In the genomic region with DNA sequence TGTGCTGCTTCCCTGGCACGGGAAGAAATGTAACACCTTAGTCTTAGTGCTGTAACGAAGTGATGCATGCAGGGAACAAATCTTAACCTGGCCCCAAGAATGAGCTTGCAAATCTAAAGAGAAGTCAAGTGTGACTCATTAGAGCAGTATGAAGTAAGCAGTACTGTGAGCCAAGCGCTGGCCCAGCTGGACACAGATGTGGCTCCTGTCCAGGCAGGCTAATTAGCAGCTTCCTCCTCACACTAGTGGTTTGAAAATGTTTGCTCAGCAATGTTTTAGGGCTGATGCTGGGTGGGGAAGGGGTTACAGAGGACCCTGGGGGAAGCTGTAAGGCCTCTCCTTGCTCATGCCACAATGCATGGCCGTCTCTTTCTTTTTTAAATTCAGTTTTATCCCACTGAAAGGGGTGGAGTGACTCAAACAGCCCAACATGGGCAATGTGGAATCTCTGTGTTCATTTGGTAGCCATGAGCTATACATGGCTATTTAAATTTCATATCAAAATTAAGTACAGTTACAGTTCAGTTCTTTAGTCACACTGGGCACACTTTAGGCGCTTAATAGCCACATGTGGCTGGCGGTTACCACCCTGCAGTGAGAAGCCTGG, we compare ENCODE assay signal across 8 cellular contexts. TPM values are rescaled to one million over a fixed set of nuclear protein-coding genes. Genes with fewer than 3 reads are reported as not detected.
DNase-seq lines count a peak whose midpoint lies in the region; ATAC-seq and TF ChIP-seq lines count a peak whose summit lies in the region.

No MANE protein-coding gene starts in this region.

- 22 to 40% methylated on average over 2 to 6 of the region's 6 CpGs for WGBS in esophagus squamous epithelium, 2 donors

- TF ChIP-seq CTCF in esophagus squamous epithelium (IDR thresholded peaks at IDR 0.05) = no peak
- TF ChIP-seq CTCF in WERI-Rb-1 (IDR thresholded peaks at IDR 0.05; ENCODE audit: low read depth, low read length) = no peak

- DNase-seq in H4 (ENCODE audit: low spot score) (peak; percentile 91), esophagus squamous epithelium (lab: John Stamatoyannopoulos, UW) (peak; percentile 0), occipital lobe (lab: John Stamatoyannopoulos, UW) (peak; percentile 1), ecto neural progenitor cell (ENCODE audit: low spot score) (no peak), WERI-Rb-1 (no peak), cerebellar nuclear complex (lab: John Stamatoyannopoulos, UW) (no peak)

- TF ChIP-seq POLR2A in esophagus squamous epithelium (IDR thresholded peaks at IDR 0.05) = no peak

- H3K27me3 ChIP-seq in esophagus squamous epithelium (no peaks in the 10 kb centered on the region), WERI-Rb-1 (ENCODE audit: insufficient read depth, low read depth, severe bottlenecking) (peaks cover 11% of the 10 kb centered on the region)

- peaks cover 2 to 10% (median 3%) of the 10 kb centered on the region in 3 donors for H3K4me1 ChIP-seq in esophagus squamous epithelium

- H3K27ac ChIP-seq in esophagus squamous epithelium = peak overlapping the region in 2 of 4 donors; percentile 3 to 5
- no peak overlapping the region for H3K27ac ChIP-seq in WERI-Rb-1

- intact Hi-C loops in esophagus squamous epithelium (cut with DNase I) = no loop called here

- no peaks in the 10 kb centered on the region for H3K36me3 ChIP-seq in esophagus squamous epithelium
- H3K36me3 ChIP-seq in WERI-Rb-1 = no peaks in the 10 kb centered on the region

- H3K9me3 ChIP-seq in esophagus squamous epithelium = no peaks in the 10 kb centered on the region
- no peaks in the 10 kb centered on the region for H3K9me3 ChIP-seq in WERI-Rb-1 (ENCODE audit: severe bottlenecking)

- no peak for ATAC-seq in HG03159 (IDR thresholded peaks at IDR 0.05; ENCODE audit: unreplicated experiment)

- H3K4me3 ChIP-seq in esophagus squamous epithelium (no peak overlapping the region), WERI-Rb-1 (ENCODE audit: low read depth, low read length) (no peak overlapping the region)

TF ChIP-seq in PFSK-1, 5 proteins besides CTCF, POLR2A, EP300 and RAD21:
- TF ChIP-seq FOXP2 (optimal IDR thresholded peaks at IDR 0.05; ENCODE audit: borderline replicate concordance, extremely low read depth, extremely low read length, insufficient read depth) (peak; percentile 23), TAF1 (IDR thresholded peaks at IDR 0.05; ENCODE audit: borderline replicate concordance, insufficient read depth, low read length) (no peak), SIN3A (IDR thresholded peaks at IDR 0.05; ENCODE audit: borderline replicate concordance, insufficient read depth, low read length) (no peak), POLR2AphosphoS5 (IDR thresholded peaks at IDR 0.05; ENCODE audit: low read depth, low read length) (no peak)
- TF ChIP-seq, protein P1, sequence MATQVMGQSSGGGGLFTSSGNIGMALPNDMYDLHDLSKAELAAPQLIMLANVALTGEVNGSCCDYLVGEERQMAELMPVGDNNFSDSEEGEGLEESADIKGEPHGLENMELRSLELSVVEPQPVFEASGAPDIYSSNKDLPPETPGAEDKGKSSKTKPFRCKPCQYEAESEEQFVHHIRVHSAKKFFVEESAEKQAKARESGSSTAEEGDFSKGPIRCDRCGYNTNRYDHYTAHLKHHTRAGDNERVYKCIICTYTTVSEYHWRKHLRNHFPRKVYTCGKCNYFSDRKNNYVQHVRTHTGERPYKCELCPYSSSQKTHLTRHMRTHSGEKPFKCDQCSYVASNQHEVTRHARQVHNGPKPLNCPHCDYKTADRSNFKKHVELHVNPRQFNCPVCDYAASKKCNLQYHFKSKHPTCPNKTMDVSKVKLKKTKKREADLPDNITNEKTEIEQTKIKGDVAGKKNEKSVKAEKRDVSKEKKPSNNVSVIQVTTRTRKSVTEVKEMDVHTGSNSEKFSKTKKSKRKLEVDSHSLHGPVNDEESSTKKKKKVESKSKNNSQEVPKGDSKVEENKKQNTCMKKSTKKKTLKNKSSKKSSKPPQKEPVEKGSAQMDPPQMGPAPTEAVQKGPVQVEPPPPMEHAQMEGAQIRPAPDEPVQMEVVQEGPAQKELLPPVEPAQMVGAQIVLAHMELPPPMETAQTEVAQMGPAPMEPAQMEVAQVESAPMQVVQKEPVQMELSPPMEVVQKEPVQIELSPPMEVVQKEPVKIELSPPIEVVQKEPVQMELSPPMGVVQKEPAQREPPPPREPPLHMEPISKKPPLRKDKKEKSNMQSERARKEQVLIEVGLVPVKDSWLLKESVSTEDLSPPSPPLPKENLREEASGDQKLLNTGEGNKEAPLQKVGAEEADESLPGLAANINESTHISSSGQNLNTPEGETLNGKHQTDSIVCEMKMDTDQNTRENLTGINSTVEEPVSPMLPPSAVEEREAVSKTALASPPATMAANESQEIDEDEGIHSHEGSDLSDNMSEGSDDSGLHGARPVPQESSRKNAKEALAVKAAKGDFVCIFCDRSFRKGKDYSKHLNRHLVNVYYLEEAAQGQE (IDR thresholded peaks at IDR 0.05; ENCODE audit: insufficient read depth in 1 of 2, low read depth in 2 of 2, low read length in 2 of 2) = peak in 1 of 2 experiments; percentile 48; a peak in 1 of 4 replicates
TF ChIP-seq in PFSK-1: peak in this region for 2.

RNA-seq across cellular contexts. Expression of a gene that starts 48.9 kb away (rescaled TPM):
- 0.45 and 0.89 TPM in 2 replicates for total RNA-seq in H4 (2014; rRNA removed; shearing (Covaris generic))
- 4.5 TPM for polyA plus RNA-seq in PFSK-1 (2012; ENCODE audit: insufficient read length, low read depth)
- total RNA-seq in esophagus squamous epithelium = under 1 TPM in 3 of 4 donors, not detected in 1; 0.09 to 0.75 (median 0.38) TPM
- total RNA-seq in occipital lobe = 7.6 TPM

Comparison
In these comparisons a context has a peak if more than half of its experiments do, and no peak if none do; other contexts are left out.
1. DNase-seq: peak in H4 (single experiment), esophagus squamous epithelium (single experiment) and occipital lobe (single experiment); none in ecto neural progenitor cell (single experiment), WERI-Rb-1 (single experiment) and cerebellar nuclear complex (0 of 2).